9 cellular contexts compared by ENCODE assay signal in the genomic region with DNA sequence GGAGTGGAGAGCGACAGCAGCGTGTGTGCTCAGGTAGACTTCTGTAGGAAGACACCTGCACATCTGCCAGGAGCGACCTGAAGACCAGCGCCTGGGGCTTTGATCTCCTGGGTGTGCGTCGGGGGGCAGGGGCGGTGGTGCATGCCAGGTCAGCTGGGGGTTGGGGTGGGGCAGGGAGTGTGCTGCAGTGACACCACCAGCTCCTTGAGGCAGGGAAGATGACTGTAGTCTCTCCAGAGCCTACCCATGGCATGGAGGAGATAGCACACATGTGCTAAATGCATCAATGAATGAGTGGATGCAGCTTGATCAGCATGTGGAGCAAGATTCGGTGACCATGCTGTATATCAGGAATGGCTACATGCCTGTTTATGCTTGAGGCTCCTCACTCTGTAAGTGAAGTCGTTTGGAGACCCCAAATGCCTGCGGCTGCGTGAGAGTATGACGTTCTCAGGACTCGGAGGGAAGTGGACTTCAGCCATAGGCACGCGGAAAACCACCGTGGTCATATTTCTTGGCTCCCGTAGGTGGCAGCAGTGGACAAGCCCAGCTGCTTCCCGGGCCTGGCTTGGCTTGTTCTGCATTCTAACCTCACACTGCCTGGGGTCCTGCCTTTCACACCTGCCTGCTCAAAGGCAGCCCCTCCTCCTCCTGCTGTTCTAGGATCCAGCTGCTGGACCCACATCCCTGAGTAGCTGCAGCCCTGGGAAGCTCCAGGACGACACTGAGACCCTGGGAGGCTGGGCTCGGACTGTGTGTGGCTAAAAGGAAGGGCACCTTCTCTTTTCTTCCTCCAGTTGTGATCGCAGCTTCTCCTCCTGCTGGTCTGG. TPM values are rescaled to one million over a fixed set of nuclear protein-coding genes. Genes with fewer than 3 reads are reported as not detected.
DNase-seq lines count a peak whose midpoint lies in the region; ATAC-seq and TF ChIP-seq lines count a peak whose summit lies in the region.
"Had no signal": no experiment of that assay in that cellular context is flagged by ENCODE, and none has a peak within 500 bp of the region (broad histone marks: within the 10 kb centered on the region; RNA-seq: fewer than 3 reads in every experiment).

No MANE protein-coding gene starts in this region.

- peak; percentile 80 to 83 for DNase-seq in NCI-H446 (lab: John Stamatoyannopoulos, UW)
- DNase-seq in activated CD4-positive, alpha-beta T cell treated with anti-CD3 and anti-CD28 coated beads, Interleukin-2, amount 50 U/mL, for 1 hour = peak; percentile 37
- DNase-seq in endothelial cell (ENCODE audit: low spot score) = peak; percentile 76
- peak; percentile 93 for DNase-seq in mesendoderm
- DNase-seq in stimulated activated CD8-positive, alpha-beta memory T cell treated with anti-CD3 and anti-CD28 coated beads, Interleukin-2, amount 100 ng/mL, for 48 hours (ENCODE audit: low read depth in 2 of 2) = peak; percentile 31 to 37

- no peak overlapping the region for H3K18ac ChIP-seq in mesendoderm (ENCODE audit: low read length)

- H3K4me1 Mint-ChIP-seq in endothelial cell (ENCODE audit: unreplicated experiment) = peaks cover 23% of the 10 kb centered on the region

- no peak overlapping the region for H3K4me3 Mint-ChIP-seq in endothelial cell (ENCODE audit: unreplicated experiment)

- no peaks in the 10 kb centered on the region for H3K27me3 ChIP-seq in mesendoderm (ENCODE audit: insufficient read depth, low read length, poor library complexity)

- no peak for TF ChIP-seq POLR2A in GM18505 (IDR thresholded peaks at IDR 0.05; ENCODE audit: borderline replicate concordance, extremely low read depth, insufficient read depth, insufficient read length)

- H2AK5ac ChIP-seq in mesendoderm (ENCODE audit: low read length) = no peak overlapping the region

- no peak overlapping the region for H3K4me3 ChIP-seq in mesendoderm (ENCODE audit: low read length)

- H3K4ac ChIP-seq in mesendoderm (ENCODE audit: low read depth, low read length) = no peak overlapping the region

- H3K36me3 Mint-ChIP-seq in endothelial cell (ENCODE audit: low read depth, unreplicated experiment) = no peaks in the 10 kb centered on the region

- H2BK15ac ChIP-seq in mesendoderm (replicated peaks; ENCODE audit: low read depth) = no peak overlapping the region

- H3K9me3 Mint-ChIP-seq in endothelial cell (ENCODE audit: unreplicated experiment) = no peaks in the 10 kb centered on the region

- H3K56ac ChIP-seq in mesendoderm (ENCODE audit: low read length) = peak overlapping the region; percentile 37

- TF ChIP-seq CTCF in GM12801 (IDR thresholded peaks at IDR 0.05; ENCODE audit: extremely low read depth, insufficient read length) = peak; percentile 57
- peak; percentile 79 for TF ChIP-seq CTCF in endothelial cell (IDR thresholded peaks at IDR 0.05; ENCODE audit: unreplicated experiment)

- H2BK5ac ChIP-seq in mesendoderm (ENCODE audit: low read length) = no peak overlapping the region

- no peak overlapping the region for H3K27ac ChIP-seq in mesendoderm (ENCODE audit: low read depth, low read length)

- no peak overlapping the region for H3K9ac ChIP-seq in mesendoderm (ENCODE audit: low read length)

- H4K8ac ChIP-seq in mesendoderm (ENCODE audit: low read depth, low read length) = no peak overlapping the region

- H3K4me2 ChIP-seq in mesendoderm (ENCODE audit: low read length) = peak overlapping the region; percentile 19

- peaks cover 3% of the 10 kb centered on the region for H3K27me3 Mint-ChIP-seq in endothelial cell (ENCODE audit: unreplicated experiment)

- no peaks in the 10 kb centered on the region for H3K36me3 ChIP-seq in mesendoderm (ENCODE audit: control insufficient read depth, insufficient read depth, low read length)

- H4K5ac ChIP-seq in mesendoderm (ENCODE audit: low read length) = no peak overlapping the region

- H3K79me1 ChIP-seq in mesendoderm (ENCODE audit: low read length) = no peaks in the 10 kb centered on the region

- ATAC-seq in HG02884 (IDR thresholded peaks at IDR 0.05; ENCODE audit: unreplicated experiment) = peak; percentile 76
- ATAC-seq in GM18505 (IDR thresholded peaks at IDR 0.05; ENCODE audit: unreplicated experiment) = no peak

- no CpG with 5 or more reads among the region's 21 CpGs for WGBS in mesendoderm (ENCODE audit: extremely low coverage, insufficient coverage, low lambda C conversion rate)

- H3K4me1 ChIP-seq in mesendoderm (ENCODE audit: control insufficient read depth, low read depth, low read length) = peaks cover 7% of the 10 kb centered on the region

- no peak overlapping the region for H3K27ac Mint-ChIP-seq in endothelial cell (ENCODE audit: unreplicated experiment)

- H3K23ac ChIP-seq in mesendoderm (ENCODE audit: low read length) = no peak overlapping the region

- no peak overlapping the region for H2BK120ac ChIP-seq in mesendoderm (ENCODE audit: low read depth, low read length)

- no peaks in the 10 kb centered on the region for H3K79me2 ChIP-seq in mesendoderm (ENCODE audit: control insufficient read depth, insufficient read depth, low read length)

RNA-seq across cellular contexts. Expression of a gene that starts 39.4 kb away (rescaled TPM):
- not detected for total RNA-seq in endothelial cell (ENCODE audit: unreplicated experiment)
- polyA plus RNA-seq in mesendoderm (2013, experiment 1 of 2) = not detected
- polyA plus RNA-seq in mesendoderm (2013, experiment 2 of 2) = not detected
- total RNA-seq: glomerular endothelial cell had no signal

RNA-seq across cellular contexts. Expression of a gene that starts 47.7 kb away (rescaled TPM):
- total RNA-seq in endothelial cell (ENCODE audit: unreplicated experiment) = 180 TPM
- polyA plus RNA-seq in mesendoderm (2013, experiment 1 of 2) = 0.81 TPM
- 1.0 TPM for polyA plus RNA-seq in mesendoderm (2013, experiment 2 of 2)
- total RNA-seq: glomerular endothelial cell had no signal

Comparison
In these comparisons a context has a peak if more than half of its experiments do, and no peak if none do; other contexts are left out.
1. DNase-seq: peak in every context shown above with its lines; median percentile 93 in mesendoderm; 82 in NCI-H446; 76 in endothelial cell; 37 in activated CD4-positive, alpha-beta T cell treated with anti-CD3 and anti-CD28 coated beads, Interleukin-2, amount 50 U/mL, for 1 hour; 34 in stimulated activated CD8-positive, alpha-beta memory T cell treated with anti-CD3 and anti-CD28 coated beads, Interleukin-2, amount 100 ng/mL, for 48 hours.